ENCODE assay signal across 3 cellular contexts in genomic region chr2:200369886-200370285, GRCh38.
TF ChIP-seq lines count a peak whose summit lies in the region.

No MANE protein-coding gene starts in this region.

TF ChIP-seq in IMR-90, 13 proteins besides CTCF, POLR2A, EP300 and RAD21:
- TF ChIP-seq NFE2L2 (IDR thresholded peaks at IDR 0.05; ENCODE audit: low read depth, low read length) (no peak), CEBPB (IDR thresholded peaks at IDR 0.05; ENCODE audit: low read depth, low read length) (0 out of 2 replicates have a peak, but pooled peaks have one; percentile 20), BHLHE40 (IDR thresholded peaks at IDR 0.05; ENCODE audit: low read depth, low read length) (no peak), RCOR1 (IDR thresholded peaks at IDR 0.05; ENCODE audit: insufficient replicate concordance, low read length) (no peak), ELK1 (IDR thresholded peaks at IDR 0.05; ENCODE audit: borderline replicate concordance, low read depth, low read length) (no peak)

TF ChIP-seq in H1, 55 proteins besides CTCF, POLR2A, EP300 and RAD21:
- TF ChIP-seq SUZ12 (IDR thresholded peaks at IDR 0.05; ENCODE audit: low read length) (no peak), CHD2 (IDR thresholded peaks at IDR 0.05; ENCODE audit: low read length) (no peak), E2F6 (IDR thresholded peaks at IDR 0.05) (peak; percentile 41; the same call in 1 of the 2 replicates), CEBPB (IDR thresholded peaks at IDR 0.05; ENCODE audit: low read depth, low read length) (peak; percentile 93), ZNF274 (IDR thresholded peaks at IDR 0.05; ENCODE audit: borderline replicate concordance, extremely low read depth, low read length) (no peak), TCF12 (IDR thresholded peaks at IDR 0.05; ENCODE audit: low read depth, low read length) (0 out of 2 replicates have a peak, but pooled peaks have one; percentile 41), USF2 (IDR thresholded peaks at IDR 0.05; ENCODE audit: low read length) (peak; percentile 18; the same call in 1 of the 2 replicates), CTBP2 (IDR thresholded peaks at IDR 0.05; ENCODE audit: borderline replicate concordance, insufficient read depth, insufficient read length, low read length) (no peak), ATF3 (IDR thresholded peaks at IDR 0.05; ENCODE audit: insufficient read depth, low read depth, low read length) (0 out of 2 replicates have a peak, but pooled peaks have one; percentile 3), MAX (IDR thresholded peaks at IDR 0.05) (peak; percentile 71)
TF ChIP-seq in H1: peak in this region for 6.

TF ChIP-seq in HepG2, 621 proteins besides CTCF, POLR2A, EP300 and RAD21:
- TF ChIP-seq MAFK (conservative IDR thresholded peaks at IDR 0.05 in 1 of 2, IDR thresholded peaks at IDR 0.05 in 1 of 2; ENCODE audit: low read length in 2 of 2) (peak in 1 of 2 experiments; percentile 44; a peak in 2 of 4 replicates), MAX (IDR thresholded peaks at IDR 0.05) (peak; percentile 22; the same call in 1 of the 2 replicates), CEBPB (IDR thresholded peaks at IDR 0.05; ENCODE audit: borderline replicate concordance, low read depth, low read length) (peak; percentile 61; the same call in 1 of the 2 replicates), ZNF749 (CRISPR knock-in tag; IDR thresholded peaks at IDR 0.05; ENCODE audit: borderline replicate concordance) (no peak), CEBPG (CRISPR knock-in tag; IDR thresholded peaks at IDR 0.05) (peak; percentile 67), ZNF414 (CRISPR knock-in tag; IDR thresholded peaks at IDR 0.05) (no peak), RBM22 (optimal IDR thresholded peaks at IDR 0.05; ENCODE audit: low read length) (peak; percentile 88), TAF1 (CRISPR knock-in tag; IDR thresholded peaks at IDR 0.05) (no peak)
